Comparison of ENCODE assay signal across 1 cellular context in the genomic region with DNA sequence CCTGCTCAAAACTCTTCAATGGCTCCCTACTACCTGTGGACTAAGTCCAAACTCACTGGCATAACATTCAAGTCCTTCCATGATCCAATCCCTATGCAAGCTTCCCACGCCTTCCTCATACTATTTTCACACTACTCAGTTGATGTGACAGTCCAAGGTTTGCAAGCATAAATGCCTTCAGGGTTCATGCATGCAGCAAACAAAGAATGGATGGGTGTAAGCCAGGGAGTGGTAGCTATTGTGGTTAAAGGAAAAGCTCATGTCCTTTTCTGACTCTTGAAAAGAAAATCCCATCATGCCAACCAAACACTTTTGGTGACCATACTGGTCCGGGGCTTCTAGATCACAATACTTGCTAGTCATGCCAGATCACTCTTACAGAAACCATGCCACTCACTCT.
TF ChIP-seq lines count a peak whose summit lies in the region.

No MANE protein-coding gene starts in this region.

TF ChIP-seq in GM23338, 12 proteins besides CTCF, POLR2A, EP300 and RAD21 (continued from another document):
- TF ChIP-seq, protein P1, sequence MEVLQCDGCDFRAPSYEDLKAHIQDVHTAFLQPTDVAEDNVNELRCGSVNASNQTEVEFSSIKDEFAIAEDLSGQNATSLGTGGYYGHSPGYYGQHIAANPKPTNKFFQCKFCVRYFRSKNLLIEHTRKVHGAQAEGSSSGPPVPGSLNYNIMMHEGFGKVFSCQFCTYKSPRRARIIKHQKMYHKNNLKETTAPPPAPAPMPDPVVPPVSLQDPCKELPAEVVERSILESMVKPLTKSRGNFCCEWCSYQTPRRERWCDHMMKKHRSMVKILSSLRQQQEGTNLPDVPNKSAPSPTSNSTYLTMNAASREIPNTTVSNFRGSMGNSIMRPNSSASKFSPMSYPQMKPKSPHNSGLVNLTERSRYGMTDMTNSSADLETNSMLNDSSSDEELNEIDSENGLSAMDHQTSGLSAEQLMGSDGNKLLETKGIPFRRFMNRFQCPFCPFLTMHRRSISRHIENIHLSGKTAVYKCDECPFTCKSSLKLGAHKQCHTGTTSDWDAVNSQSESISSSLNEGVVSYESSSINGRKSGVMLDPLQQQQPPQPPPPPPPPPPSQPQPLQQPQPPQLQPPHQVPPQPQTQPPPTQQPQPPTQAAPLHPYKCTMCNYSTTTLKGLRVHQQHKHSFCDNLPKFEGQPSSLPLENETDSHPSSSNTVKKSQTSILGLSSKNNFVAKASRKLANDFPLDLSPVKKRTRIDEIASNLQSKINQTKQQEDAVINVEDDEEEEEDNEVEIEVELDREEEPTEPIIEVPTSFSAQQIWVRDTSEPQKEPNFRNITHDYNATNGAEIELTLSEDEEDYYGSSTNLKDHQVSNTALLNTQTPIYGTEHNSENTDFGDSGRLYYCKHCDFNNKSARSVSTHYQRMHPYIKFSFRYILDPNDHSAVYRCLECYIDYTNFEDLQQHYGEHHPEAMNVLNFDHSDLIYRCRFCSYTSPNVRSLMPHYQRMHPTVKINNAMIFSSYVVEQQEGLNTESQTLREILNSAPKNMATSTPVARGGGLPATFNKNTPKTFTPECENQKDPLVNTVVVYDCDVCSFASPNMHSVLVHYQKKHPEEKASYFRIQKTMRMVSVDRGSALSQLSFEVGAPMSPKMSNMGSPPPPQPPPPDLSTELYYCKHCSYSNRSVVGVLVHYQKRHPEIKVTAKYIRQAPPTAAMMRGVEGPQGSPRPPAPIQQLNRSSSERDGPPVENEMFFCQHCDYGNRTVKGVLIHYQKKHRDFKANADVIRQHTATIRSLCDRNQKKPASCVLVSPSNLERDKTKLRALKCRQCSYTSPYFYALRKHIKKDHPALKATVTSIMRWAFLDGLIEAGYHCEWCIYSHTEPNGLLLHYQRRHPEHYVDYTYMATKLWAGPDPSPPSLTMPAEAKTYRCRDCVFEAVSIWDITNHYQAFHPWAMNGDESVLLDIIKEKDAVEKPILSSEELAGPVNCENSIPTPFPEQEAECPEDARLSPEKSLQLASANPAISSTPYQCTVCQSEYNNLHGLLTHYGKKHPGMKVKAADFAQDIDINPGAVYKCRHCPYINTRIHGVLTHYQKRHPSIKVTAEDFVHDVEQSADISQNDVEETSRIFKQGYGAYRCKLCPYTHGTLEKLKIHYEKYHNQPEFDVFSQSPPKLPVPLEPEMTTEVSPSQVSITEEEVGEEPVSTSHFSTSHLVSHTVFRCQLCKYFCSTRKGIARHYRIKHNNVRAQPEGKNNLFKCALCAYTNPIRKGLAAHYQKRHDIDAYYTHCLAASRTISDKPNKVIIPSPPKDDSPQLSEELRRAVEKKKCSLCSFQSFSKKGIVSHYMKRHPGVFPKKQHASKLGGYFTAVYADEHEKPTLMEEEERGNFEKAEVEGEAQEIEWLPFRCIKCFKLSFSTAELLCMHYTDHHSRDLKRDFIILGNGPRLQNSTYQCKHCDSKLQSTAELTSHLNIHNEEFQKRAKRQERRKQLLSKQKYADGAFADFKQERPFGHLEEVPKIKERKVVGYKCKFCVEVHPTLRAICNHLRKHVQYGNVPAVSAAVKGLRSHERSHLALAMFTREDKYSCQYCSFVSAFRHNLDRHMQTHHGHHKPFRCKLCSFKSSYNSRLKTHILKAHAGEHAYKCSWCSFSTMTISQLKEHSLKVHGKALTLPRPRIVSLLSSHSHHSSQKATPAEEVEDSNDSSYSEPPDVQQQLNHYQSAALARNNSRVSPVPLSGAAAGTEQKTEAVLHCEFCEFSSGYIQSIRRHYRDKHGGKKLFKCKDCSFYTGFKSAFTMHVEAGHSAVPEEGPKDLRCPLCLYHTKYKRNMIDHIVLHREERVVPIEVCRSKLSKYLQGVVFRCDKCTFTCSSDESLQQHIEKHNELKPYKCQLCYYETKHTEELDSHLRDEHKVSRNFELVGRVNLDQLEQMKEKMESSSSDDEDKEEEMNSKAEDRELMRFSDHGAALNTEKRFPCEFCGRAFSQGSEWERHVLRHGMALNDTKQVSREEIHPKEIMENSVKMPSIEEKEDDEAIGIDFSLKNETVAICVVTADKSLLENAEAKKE (CRISPR knock-in tag; IDR thresholded peaks at IDR 0.05) = no peak
- TF ChIP-seq, protein P2, sequence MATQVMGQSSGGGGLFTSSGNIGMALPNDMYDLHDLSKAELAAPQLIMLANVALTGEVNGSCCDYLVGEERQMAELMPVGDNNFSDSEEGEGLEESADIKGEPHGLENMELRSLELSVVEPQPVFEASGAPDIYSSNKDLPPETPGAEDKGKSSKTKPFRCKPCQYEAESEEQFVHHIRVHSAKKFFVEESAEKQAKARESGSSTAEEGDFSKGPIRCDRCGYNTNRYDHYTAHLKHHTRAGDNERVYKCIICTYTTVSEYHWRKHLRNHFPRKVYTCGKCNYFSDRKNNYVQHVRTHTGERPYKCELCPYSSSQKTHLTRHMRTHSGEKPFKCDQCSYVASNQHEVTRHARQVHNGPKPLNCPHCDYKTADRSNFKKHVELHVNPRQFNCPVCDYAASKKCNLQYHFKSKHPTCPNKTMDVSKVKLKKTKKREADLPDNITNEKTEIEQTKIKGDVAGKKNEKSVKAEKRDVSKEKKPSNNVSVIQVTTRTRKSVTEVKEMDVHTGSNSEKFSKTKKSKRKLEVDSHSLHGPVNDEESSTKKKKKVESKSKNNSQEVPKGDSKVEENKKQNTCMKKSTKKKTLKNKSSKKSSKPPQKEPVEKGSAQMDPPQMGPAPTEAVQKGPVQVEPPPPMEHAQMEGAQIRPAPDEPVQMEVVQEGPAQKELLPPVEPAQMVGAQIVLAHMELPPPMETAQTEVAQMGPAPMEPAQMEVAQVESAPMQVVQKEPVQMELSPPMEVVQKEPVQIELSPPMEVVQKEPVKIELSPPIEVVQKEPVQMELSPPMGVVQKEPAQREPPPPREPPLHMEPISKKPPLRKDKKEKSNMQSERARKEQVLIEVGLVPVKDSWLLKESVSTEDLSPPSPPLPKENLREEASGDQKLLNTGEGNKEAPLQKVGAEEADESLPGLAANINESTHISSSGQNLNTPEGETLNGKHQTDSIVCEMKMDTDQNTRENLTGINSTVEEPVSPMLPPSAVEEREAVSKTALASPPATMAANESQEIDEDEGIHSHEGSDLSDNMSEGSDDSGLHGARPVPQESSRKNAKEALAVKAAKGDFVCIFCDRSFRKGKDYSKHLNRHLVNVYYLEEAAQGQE (IDR thresholded peaks at IDR 0.05; ENCODE audit: unreplicated experiment) = no peak
- no peak for TF ChIP-seq POLR2AphosphoS5 (IDR thresholded peaks at IDR 0.05; ENCODE audit: low read depth)
- no peak for TF ChIP-seq CREB1 (CRISPR knock-in tag; IDR thresholded peaks at IDR 0.05; ENCODE audit: low read depth)
- TF ChIP-seq EZH2 (IDR thresholded peaks at IDR 0.05; ENCODE audit: low read depth, unreplicated experiment) = no peak
- TF ChIP-seq JUNB (IDR thresholded peaks at IDR 0.05; ENCODE audit: unreplicated experiment) = no peak
- TF ChIP-seq ZNF114 (CRISPR knock-in tag; IDR thresholded peaks at IDR 0.05) = no peak
- no peak for TF ChIP-seq EZH2phosphoT487 (IDR thresholded peaks at IDR 0.05; ENCODE audit: unreplicated experiment)
- TF ChIP-seq STAT1 (IDR thresholded peaks at IDR 0.05; ENCODE audit: unreplicated experiment) = no peak
